In the genomic region with DNA sequence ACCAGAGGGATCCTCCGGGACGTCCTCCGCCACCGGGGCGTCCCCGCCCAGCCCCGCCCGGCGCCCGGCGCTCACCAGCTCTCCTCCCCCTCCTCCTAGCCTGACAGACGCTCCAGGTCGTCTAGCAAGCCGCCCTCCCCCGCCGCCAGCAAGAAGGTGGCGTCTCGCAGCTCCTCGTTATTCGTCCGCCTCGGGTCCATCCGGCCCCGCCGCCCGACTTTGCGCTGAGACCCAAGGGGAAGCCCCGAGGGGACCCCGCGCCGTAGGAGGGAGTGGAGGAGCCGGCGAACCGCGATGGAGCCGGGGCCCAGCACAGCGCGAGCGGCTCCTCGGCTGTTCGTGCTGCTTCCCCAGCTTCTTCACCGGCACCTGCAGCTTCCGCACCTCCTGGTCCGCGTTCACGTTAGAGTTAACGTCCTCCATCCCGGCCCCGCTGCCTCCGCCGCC, we compare ENCODE assay signal across 7 cellular contexts. TPM values are rescaled to one million over a fixed set of nuclear protein-coding genes. Genes with fewer than 3 reads are reported as not detected.
DNase-seq lines count a peak whose midpoint lies in the region; ATAC-seq and TF ChIP-seq lines count a peak whose summit lies in the region.

No MANE protein-coding gene starts in this region.

- intact Hi-C loops in left colon (cut with DNase I, micrococcal nuclease): no loop called here

- DNase-seq in NCI-H1092 treated with DMSO at 0.1 percent for 48 hours (lab: John Stamatoyannopoulos, UW) (peak; percentile 21), cerebellum (ENCODE audit: low spot score) (peak; percentile 62), left colon (peak; percentile 80 to 82)
- DNase-seq in activated CD4-positive, alpha-beta T cell treated with anti-CD3 and anti-CD28 coated beads for 24 hours (ENCODE audit: low read depth in 2 of 2): peak; percentile 50 to 53
- peak; percentile 56 to 57 for DNase-seq in stimulated activated CD4-positive, alpha-beta T cell treated with anti-CD3 and anti-CD28 coated beads, Interleukin-2, amount 100 ng/mL, for 48 hours

- no peak for TF ChIP-seq POLR2A in GM18505 (IDR thresholded peaks at IDR 0.05; ENCODE audit: borderline replicate concordance, extremely low read depth, insufficient read depth, insufficient read length)

- peak; percentile 44 for ATAC-seq in GM18505 (IDR thresholded peaks at IDR 0.05; ENCODE audit: unreplicated experiment)
- ATAC-seq in HG02588 (IDR thresholded peaks at IDR 0.05; ENCODE audit: unreplicated experiment): peak; percentile 44
- ATAC-seq in left colon: peak; percentile 81

RNA-seq across cellular contexts. Expression of a gene that starts 26.3 kb away (rescaled TPM):
- total RNA-seq in cerebellum: 18.4 TPM
- total RNA-seq in left colon: 10 to 100 TPM; 20.0 to 22.0 TPM

RNA-seq across cellular contexts. Expression of a gene that starts 47.9 kb away (rescaled TPM):
- total RNA-seq in cerebellum: 0.82 TPM
- total RNA-seq in left colon: 1 to 10 TPM; 1.4 to 1.8 TPM

Comparison
In these comparisons a context has a peak if more than half of its experiments do, and no peak if none do; other contexts are left out.
1. Peak in every context shown above with its lines: DNase-seq and ATAC-seq.
2. DNase-seq: peak in every context shown above with its lines; median percentile 81 in left colon; 62 in cerebellum; 56 in stimulated activated CD4-positive, alpha-beta T cell treated with anti-CD3 and anti-CD28 coated beads, Interleukin-2, amount 100 ng/mL, for 48 hours; 52 in activated CD4-positive, alpha-beta T cell treated with anti-CD3 and anti-CD28 coated beads for 24 hours; 21 in NCI-H1092 treated with DMSO at 0.1 percent for 48 hours.